Comparison of ENCODE assay signal across 10 cellular contexts in genomic region chr5:56095579-56096102, GRCh38.
DNase-seq lines count a peak whose midpoint lies in the region; ATAC-seq and TF ChIP-seq lines count a peak whose summit lies in the region.
"Had no signal": no experiment of that assay in that cellular context is flagged by ENCODE, and none has a peak within 500 bp of the region (broad histone marks: within the 10 kb centered on the region; RNA-seq: fewer than 3 reads in every experiment).

No MANE protein-coding gene starts in this region.

- no peaks in the 10 kb centered on the region for H3K36me3 ChIP-seq in spleen

- intact Hi-C loops in activated CD4-positive, alpha-beta T cell treated with anti-CD3 and anti-CD28 coated beads for 36 hours (cut with DNase I, micrococcal nuclease): loop anchor here in 1 of 2 experiments (2.0 to 5.0 kb wide), 3 partner anchors 31 to 232 kb away; partner anchors contain the start of gene IL6ST
- intact Hi-C loops in spleen (cut with DNase I; ENCODE audit: low total_unique reads): no loop called here

- H3K4me1 Mint-ChIP-seq in activated CD4-positive, alpha-beta T cell treated with anti-CD3 and anti-CD28 coated beads for 36 hours: peaks cover 89% of the 10 kb centered on the region
- peaks cover 12% of the 10 kb centered on the region for H3K4me1 Mint-ChIP-seq in nephron progenitor cell

- no peak overlapping the region for H3K27ac ChIP-seq in spleen
- H3K27ac ChIP-seq: VCaP had no signal

- no peaks in the 10 kb centered on the region for H3K27me3 ChIP-seq in spleen (replicated peaks in 1 of 7)

- H3K4me3 Mint-ChIP-seq in activated CD4-positive, alpha-beta T cell treated with anti-CD3 and anti-CD28 coated beads for 36 hours: peak overlapping the region; percentile 36
- H3K4me3 Mint-ChIP-seq in nephron progenitor cell: no peak overlapping the region

- TF ChIP-seq CTCF in nephron progenitor cell (IDR thresholded peaks at IDR 0.05): no peak
- TF ChIP-seq CTCF in spleen (IDR thresholded peaks at IDR 0.05 in 8 of 11, conservative IDR thresholded peaks at IDR 0.05 in 3 of 11): no peak

- peaks cover 2% of the 10 kb centered on the region for H3K9me3 Mint-ChIP-seq in activated CD4-positive, alpha-beta T cell treated with anti-CD3 and anti-CD28 coated beads for 36 hours (ENCODE audit: low read depth)
- H3K9me3 Mint-ChIP-seq in nephron progenitor cell: peaks cover under 1% of the 10 kb centered on the region

- CTCF ChIA-PET in activated CD4-positive, alpha-beta T cell treated with anti-CD3 and anti-CD28 coated beads for 36 hours (lab: Charles Lee): interaction anchor here (1.0 to 3.6 kb wide), 3 partner anchors 31 to 159 kb away, joined by 3 to 18 read pairs (median 5); no protein-coding TSS in a partner anchor

- no peak for TF ChIP-seq POLR2A in spleen (IDR thresholded peaks at IDR 0.05)

- 67 to 86% (median 77%) methylated on average over 3 of the region's 3 CpGs for WGBS in spleen, 5 donors

- H3K4me1 ChIP-seq in spleen: peaks cover 15 to 41% (median 27%) of the 10 kb centered on the region in 6 donors

- H3K27ac Mint-ChIP-seq in activated CD4-positive, alpha-beta T cell treated with anti-CD3 and anti-CD28 coated beads for 36 hours: peak overlapping the region; percentile 84
- peak overlapping the region; percentile 4 for H3K27ac Mint-ChIP-seq in nephron progenitor cell

- peaks cover 0 to 2% (median 0%) of the 10 kb centered on the region in 8 donors for H3K9me3 ChIP-seq in spleen

- POLR2A ChIA-PET in activated CD4-positive, alpha-beta T cell treated with anti-CD3 and anti-CD28 coated beads for 36 hours (lab: Charles Lee): interaction anchor here (0.5 to 1.6 kb wide), 6 partner anchors 31 to 101 kb away, joined by 3 to 7 read pairs (median 4); partner anchors contain the start of gene IL6ST

- DNase-seq in activated CD4-positive, alpha-beta T cell treated with anti-CD3 and anti-CD28 coated beads for 36 hours: no peak
- DNase-seq in activated CD4-positive, alpha-beta T cell treated with anti-CD3 and anti-CD28 coated beads, Interleukin-2, amount 50 U/mL, for 4 hours: no peak
- DNase-seq in nephron progenitor cell: no peak
- no peak for DNase-seq in spleen
- no peak for DNase-seq in ecto neural progenitor cell (ENCODE audit: low spot score)
- no peak for DNase-seq in activated CD4-positive, CD25-positive, alpha-beta regulatory T cell (lab: John Stamatoyannopoulos, UW)
- DNase-seq: NCI-H510A treated with DMSO at 0.1 percent for 48 hours had no signal

- ATAC-seq in activated CD4-positive, alpha-beta T cell treated with anti-CD3 and anti-CD28 coated beads for 36 hours: no peak
- ATAC-seq in GM21515 (IDR thresholded peaks at IDR 0.05; ENCODE audit: unreplicated experiment) (peak; percentile 71), HG03159 (IDR thresholded peaks at IDR 0.05; ENCODE audit: unreplicated experiment) (peak; percentile 76)

- no peak overlapping the region for H3K4me3 ChIP-seq in spleen

- H3K27me3 Mint-ChIP-seq in activated CD4-positive, alpha-beta T cell treated with anti-CD3 and anti-CD28 coated beads for 36 hours: no peaks in the 10 kb centered on the region
- no peaks in the 10 kb centered on the region for H3K27me3 Mint-ChIP-seq in nephron progenitor cell (ENCODE audit: low read depth, poor library complexity)

- peaks cover 11% of the 10 kb centered on the region for H3K36me3 Mint-ChIP-seq in activated CD4-positive, alpha-beta T cell treated with anti-CD3 and anti-CD28 coated beads for 36 hours (ENCODE audit: low read depth)
- H3K36me3 Mint-ChIP-seq in nephron progenitor cell (ENCODE audit: low read depth): peaks cover 4% of the 10 kb centered on the region
